In the genomic region with DNA sequence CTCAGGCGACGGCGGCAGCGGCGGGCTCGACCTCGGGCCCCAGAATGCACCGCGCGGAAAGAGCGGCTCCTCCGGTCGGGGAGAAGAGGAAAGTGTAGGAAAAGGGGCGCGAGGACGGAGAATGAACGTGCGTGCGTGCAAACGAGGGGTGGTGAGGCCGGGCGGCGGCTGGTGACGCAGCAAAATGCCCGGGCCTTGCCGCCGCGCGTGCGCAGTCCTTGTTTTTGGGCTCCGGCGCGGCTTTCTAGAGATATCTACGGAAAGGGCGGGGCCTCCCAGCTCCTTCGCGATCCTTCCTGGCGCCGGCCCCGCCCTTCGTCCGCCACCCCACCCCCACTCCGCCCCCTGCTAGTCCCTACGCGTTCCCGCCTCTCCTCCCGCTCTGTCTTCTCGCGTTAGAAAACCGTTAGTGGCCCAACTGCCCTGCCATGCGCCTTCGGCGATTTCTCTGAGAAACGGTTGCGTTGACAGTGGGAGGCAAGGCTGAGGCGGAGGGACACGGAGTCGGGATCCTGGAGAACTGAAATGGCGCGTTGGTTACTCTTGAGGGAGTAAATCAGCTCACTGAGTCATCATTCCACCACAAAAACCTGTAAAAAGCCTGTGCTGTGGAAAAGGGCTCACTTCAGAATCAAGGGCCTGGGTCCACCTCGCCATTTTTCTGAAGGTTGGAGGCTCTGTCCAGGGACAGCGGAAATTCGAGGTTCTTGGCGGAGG, we compare ENCODE assay signal across 8 cellular contexts. TPM values are rescaled to one million over a fixed set of nuclear protein-coding genes. Genes with fewer than 3 reads are reported as not detected.
A peak's percentile ranks its signal among the peaks of the same experiment; 100 is the strongest.
DNase-seq lines count a peak whose midpoint lies in the region; ATAC-seq and TF ChIP-seq lines count a peak whose summit lies in the region.

A gene with protein sequence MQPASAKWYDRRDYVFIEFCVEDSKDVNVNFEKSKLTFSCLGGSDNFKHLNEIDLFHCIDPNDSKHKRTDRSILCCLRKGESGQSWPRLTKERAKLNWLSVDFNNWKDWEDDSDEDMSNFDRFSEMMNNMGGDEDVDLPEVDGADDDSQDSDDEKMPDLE (minus strand): TSS at position 156 of the 717 bp plus-strand sequence. CDS start 285 bp downstream, outside the sequence.

- TF ChIP-seq CTCF in RWPE2 (IDR thresholded peaks at IDR 0.05; ENCODE audit: poor library complexity, severe bottlenecking) = no peak

- DNase-seq in EH (ENCODE audit: low read depth) (peak; percentile 99), H4 (ENCODE audit: low spot score) (peak; percentile 97), LoVo (ENCODE audit: low spot score) (peak; percentile 100), RWPE2 (ENCODE audit: low spot score) (peak; percentile 97), fibroblast of peridontal ligament (ENCODE audit: extremely low read depth) (peak; percentile 97)
- peak; percentile 99 for DNase-seq in activated T-helper 2 cell treated with anti-CD3 and anti-CD28 coated beads, Interferon-gamma antibody, Interleukin-2, Interleukin-4, amounts not matched to agents 10 μg/mL and 5 μg/mL and 100 μg/mL, durations not matched to agents 14 hours and 24 hours and 36 hours (ENCODE audit: low spot score)
- peak; percentile 97 for DNase-seq in natural killer cell treated with Interleukin-12 subunit alpha and Interleukin-12 subunit beta and Interleukin-15 and Interleukin-18, amount 100 ng/mL, for 72 hours (ENCODE audit: low spot score)
- DNase-seq in stimulated activated naive CD8-positive, alpha-beta T cell treated with anti-CD3 and anti-CD28 coated beads, Interleukin-15, Interleukin-2, amounts not matched to agents 100 U/mL and 50 U/mL, for 24 hours = peak; percentile 98

- H3K4me1 ChIP-seq in RWPE2 (ENCODE audit: insufficient read depth, poor library complexity, severe bottlenecking) = peaks cover 9% of the 10 kb centered on the region

- no peaks in the 10 kb centered on the region for H3K9me3 Mint-ChIP-seq in activated T-helper 2 cell treated with anti-CD3 and anti-CD28 coated beads, Interferon-gamma antibody, Interleukin-2, Interleukin-4, amounts not matched to agents 10 μg/mL and 5 μg/mL and 100 μg/mL, durations not matched to agents 14 hours and 24 hours and 36 hours
- no peaks in the 10 kb centered on the region for H3K9me3 Mint-ChIP-seq in natural killer cell treated with Interleukin-12 subunit alpha and Interleukin-12 subunit beta and Interleukin-15 and Interleukin-18, amount 100 ng/mL, for 72 hours

- H3K4me3 Mint-ChIP-seq in activated T-helper 2 cell treated with anti-CD3 and anti-CD28 coated beads, Interferon-gamma antibody, Interleukin-2, Interleukin-4, amounts not matched to agents 10 μg/mL and 5 μg/mL and 100 μg/mL, durations not matched to agents 14 hours and 24 hours and 36 hours (ENCODE audit: low read depth) = peak within 1 kb of the TSS; percentile 100
- peak within 1 kb of the TSS; percentile 97 for H3K4me3 Mint-ChIP-seq in natural killer cell treated with Interleukin-12 subunit alpha and Interleukin-12 subunit beta and Interleukin-15 and Interleukin-18, amount 100 ng/mL, for 72 hours

- intact Hi-C loops in activated T-helper 2 cell treated with anti-CD3 and anti-CD28 coated beads, Interferon-gamma antibody, Interleukin-2, Interleukin-4, amounts not matched to agents 10 μg/mL and 5 μg/mL and 100 μg/mL, durations not matched to agents 14 hours and 24 hours and 36 hours (cut with micrococcal nuclease) = loop anchor here (1.0 to 2.0 kb wide), 5 partner anchors 37 to 400 kb away; a partner anchor contains a TSS

- peaks cover 37% of the 10 kb centered on the region for H3K36me3 Mint-ChIP-seq in activated T-helper 2 cell treated with anti-CD3 and anti-CD28 coated beads, Interferon-gamma antibody, Interleukin-2, Interleukin-4, amounts not matched to agents 10 μg/mL and 5 μg/mL and 100 μg/mL, durations not matched to agents 14 hours and 24 hours and 36 hours (ENCODE audit: low read depth)
- peaks cover 25% of the 10 kb centered on the region for H3K36me3 Mint-ChIP-seq in natural killer cell treated with Interleukin-12 subunit alpha and Interleukin-12 subunit beta and Interleukin-15 and Interleukin-18, amount 100 ng/mL, for 72 hours

- peak within 1 kb of the TSS; percentile 65 for H3K4me3 ChIP-seq in RWPE2 (ENCODE audit: severe bottlenecking)

- H3K9me3 ChIP-seq in RWPE2 (ENCODE audit: severe bottlenecking) = no peaks in the 10 kb centered on the region

- H3K27me3 Mint-ChIP-seq in activated T-helper 2 cell treated with anti-CD3 and anti-CD28 coated beads, Interferon-gamma antibody, Interleukin-2, Interleukin-4, amounts not matched to agents 10 μg/mL and 5 μg/mL and 100 μg/mL, durations not matched to agents 14 hours and 24 hours and 36 hours (ENCODE audit: low read depth) = no peaks in the 10 kb centered on the region
- H3K27me3 Mint-ChIP-seq in natural killer cell treated with Interleukin-12 subunit alpha and Interleukin-12 subunit beta and Interleukin-15 and Interleukin-18, amount 100 ng/mL, for 72 hours = no peaks in the 10 kb centered on the region

- H3K27ac Mint-ChIP-seq in activated T-helper 2 cell treated with anti-CD3 and anti-CD28 coated beads, Interferon-gamma antibody, Interleukin-2, Interleukin-4, amounts not matched to agents 10 μg/mL and 5 μg/mL and 100 μg/mL, durations not matched to agents 14 hours and 24 hours and 36 hours = peak within 1 kb of the TSS; percentile 98
- peak within 1 kb of the TSS; percentile 99 for H3K27ac Mint-ChIP-seq in natural killer cell treated with Interleukin-12 subunit alpha and Interleukin-12 subunit beta and Interleukin-15 and Interleukin-18, amount 100 ng/mL, for 72 hours

- peaks cover 35% of the 10 kb centered on the region for H3K36me3 ChIP-seq in RWPE2 (ENCODE audit: low read depth)

- ATAC-seq in RWPE2 (ENCODE audit: low read depth) = peak; percentile 85
- peak; percentile 92 to 95 for ATAC-seq in natural killer cell treated with Interleukin-12 subunit alpha and Interleukin-12 subunit beta and Interleukin-15 and Interleukin-18, amount 100 ng/mL, for 72 hours
- ATAC-seq in stimulated activated naive CD8-positive, alpha-beta T cell treated with anti-CD3 and anti-CD28 coated beads, Interleukin-15, Interleukin-2, amounts not matched to agents 100 U/mL and 50 U/mL, for 24 hours = peak; percentile 83

- H3K4me1 Mint-ChIP-seq in activated T-helper 2 cell treated with anti-CD3 and anti-CD28 coated beads, Interferon-gamma antibody, Interleukin-2, Interleukin-4, amounts not matched to agents 10 μg/mL and 5 μg/mL and 100 μg/mL, durations not matched to agents 14 hours and 24 hours and 36 hours (ENCODE audit: low read depth) = peaks cover 20% of the 10 kb centered on the region
- peaks cover 30 to 33% of the 10 kb centered on the region in 2 donors for H3K4me1 Mint-ChIP-seq in natural killer cell treated with Interleukin-12 subunit alpha and Interleukin-12 subunit beta and Interleukin-15 and Interleukin-18, amount 100 ng/mL, for 72 hours (ENCODE audit: low read depth in 2 of 2)

- no peaks in the 10 kb centered on the region for H3K27me3 ChIP-seq in RWPE2 (ENCODE audit: insufficient read depth, poor library complexity, severe bottlenecking)

- peak within 1 kb of the TSS; percentile 93 for H3K27ac ChIP-seq in RWPE2 (ENCODE audit: poor library complexity, severe bottlenecking)

RNA-seq across cellular contexts. Expression of the gene that starts here (rescaled TPM):
- total RNA-seq in H4 (2014; rRNA removed; shearing (Covaris generic)) = 139 and 202 TPM in 2 replicates
- 293 and 298 TPM in 2 replicates for total RNA-seq in activated T-helper 2 cell treated with anti-CD3 and anti-CD28 coated beads, Interferon-gamma antibody, Interleukin-2, Interleukin-4, amounts not matched to agents 10 μg/mL and 5 μg/mL and 100 μg/mL, durations not matched to agents 14 hours and 24 hours and 36 hours
- total RNA-seq in natural killer cell treated with Interleukin-12 subunit alpha and Interleukin-12 subunit beta and Interleukin-15 and Interleukin-18, amount 100 ng/mL, for 72 hours = 100 to 1,000 TPM; 201 to 270 TPM

Comparison
In these comparisons a context has a peak if more than half of its experiments do, and no peak if none do; other contexts are left out.
1. Peak in every context shown above with its lines: DNase-seq, ATAC-seq, H3K4me3 ChIP-seq and H3K27ac ChIP-seq.